Comparison of ENCODE assay signal across 21 cellular contexts in the genomic region with DNA sequence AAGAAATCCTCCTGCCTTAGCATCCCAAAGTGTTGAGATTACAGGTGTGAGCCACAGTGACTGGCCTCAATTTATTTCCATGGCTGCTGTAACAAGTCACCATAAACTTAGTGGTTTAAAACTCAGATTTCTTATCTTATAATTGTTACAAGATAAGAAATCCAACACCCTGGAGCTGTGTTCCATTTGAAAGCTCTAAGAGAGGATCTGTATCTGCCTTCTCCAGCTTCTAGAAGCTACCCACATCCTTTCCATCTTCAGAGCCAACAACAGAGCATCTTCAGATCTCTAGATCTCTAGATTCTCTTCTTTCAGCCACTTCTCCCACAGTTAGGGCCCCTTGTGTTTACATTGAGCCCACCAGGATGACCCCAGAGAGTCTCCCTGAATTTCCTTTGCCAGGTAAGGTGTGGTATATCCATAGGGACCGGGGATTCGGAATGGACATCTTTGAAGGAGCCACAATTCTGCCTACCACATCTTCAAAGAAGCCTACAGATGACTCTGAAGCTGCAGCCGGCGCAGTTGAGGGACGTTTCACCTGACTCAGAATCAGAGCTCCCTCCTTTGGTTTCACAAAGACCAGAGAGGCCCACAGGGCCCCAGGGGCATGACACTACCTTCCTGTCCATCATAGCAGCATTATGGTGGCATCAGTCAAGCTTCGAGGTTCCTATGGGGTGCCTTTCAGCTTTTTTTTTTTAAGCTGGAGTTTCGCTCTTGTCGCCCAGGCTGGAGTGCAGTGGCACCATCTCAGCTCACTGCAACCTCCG.
A peak's percentile ranks its signal among the peaks of the same experiment; 100 is the strongest.
DNase-seq lines count a peak whose midpoint lies in the region; ATAC-seq and TF ChIP-seq lines count a peak whose summit lies in the region.
"Had no signal": no experiment of that assay in that cellular context is flagged by ENCODE, and none has a peak within 500 bp of the region (broad histone marks: within the 10 kb centered on the region; RNA-seq: fewer than 3 reads in every experiment).

No MANE protein-coding gene starts in this region.

- H3K79me2 ChIP-seq in MM.1S (ENCODE audit: low read length) = no peaks in the 10 kb centered on the region

- peaks cover 9% of the 10 kb centered on the region for H3K4me1 Mint-ChIP-seq in T-helper 2 cell treated with Interferon-gamma antibody and Interleukin-4, amounts not matched to agents 5 μg/mL and 100 μg/mL, for 36 hours (ENCODE audit: low read depth)
- no peaks in the 10 kb centered on the region for H3K4me1 Mint-ChIP-seq in neural crest cell
- H3K4me1 Mint-ChIP-seq: CD4-positive, alpha-beta memory T cell had no signal

- no peaks in the 10 kb centered on the region for H3K27me3 Mint-ChIP-seq in T-helper 2 cell treated with Interferon-gamma antibody and Interleukin-4, amounts not matched to agents 5 μg/mL and 100 μg/mL, for 36 hours (ENCODE audit: low read depth)
- peaks cover 5% of the 10 kb centered on the region for H3K27me3 Mint-ChIP-seq in neural crest cell (ENCODE audit: low read depth)

- no peak overlapping the region for H3K4me3 Mint-ChIP-seq in T-helper 2 cell treated with Interferon-gamma antibody and Interleukin-4, amounts not matched to agents 5 μg/mL and 100 μg/mL, for 36 hours
- no peak overlapping the region for H3K4me3 Mint-ChIP-seq in neural crest cell
- H3K4me3 Mint-ChIP-seq: CD4-positive, alpha-beta memory T cell had no signal

- TF ChIP-seq CTCF in GM12865 (IDR thresholded peaks at IDR 0.05; ENCODE audit: insufficient read depth, low read depth, low read length, missing control alignments) = no peak
- no peak for TF ChIP-seq CTCF in neural crest cell (conservative IDR thresholded peaks at IDR 0.05)
- no peak for TF ChIP-seq CTCF in MM.1S (IDR thresholded peaks at IDR 0.05; ENCODE audit: low read length)

- H3K9me3 ChIP-seq in MM.1S (replicated peaks; ENCODE audit: insufficient read depth, low read length) = no peaks in the 10 kb centered on the region
- H3K9me3 ChIP-seq: A549, BLaER1 had no signal

- no peaks in the 10 kb centered on the region for H3K9me2 ChIP-seq in MM.1S (replicated peaks; ENCODE audit: insufficient read depth, low read length)

- H3K27me3 ChIP-seq in MM.1S (replicated peaks; ENCODE audit: insufficient read depth, low read length) = no peaks in the 10 kb centered on the region
- H3K27me3 ChIP-seq: BLaER1 had no signal

- no peak overlapping the region for H3K27ac Mint-ChIP-seq in T-helper 2 cell treated with Interferon-gamma antibody and Interleukin-4, amounts not matched to agents 5 μg/mL and 100 μg/mL, for 36 hours
- H3K27ac Mint-ChIP-seq in neural crest cell (ENCODE audit: unreplicated experiment) = peak overlapping the region; percentile 35
- H3K27ac Mint-ChIP-seq: CD4-positive, alpha-beta memory T cell had no signal

- no peak for ATAC-seq in HG02840 (IDR thresholded peaks at IDR 0.05; ENCODE audit: low FRiP score, unreplicated experiment)
- ATAC-seq: HCT116 had no signal

- H3K9me3 Mint-ChIP-seq in T-helper 2 cell treated with Interferon-gamma antibody and Interleukin-4, amounts not matched to agents 5 μg/mL and 100 μg/mL, for 36 hours = no peaks in the 10 kb centered on the region
- no peaks in the 10 kb centered on the region for H3K9me3 Mint-ChIP-seq in neural crest cell
- H3K9me3 Mint-ChIP-seq: CD4-positive, alpha-beta memory T cell had no signal

- no peak overlapping the region for H2AFZ ChIP-seq in MM.1S (ENCODE audit: low read length)

- H3F3A ChIP-seq in MM.1S (ENCODE audit: insufficient read depth, low read length) = no peaks in the 10 kb centered on the region

- no peaks in the 10 kb centered on the region for H3K36me3 ChIP-seq in MM.1S (replicated peaks; ENCODE audit: insufficient read depth, low read length)
- H3K36me3 ChIP-seq: BLaER1 had no signal

- H3K4me1 ChIP-seq in MM.1S (ENCODE audit: low read length) = no peaks in the 10 kb centered on the region
- H3K4me1 ChIP-seq: A549, BLaER1 had no signal

- H3K4me3 ChIP-seq in GM12865 (ENCODE audit: low read depth, low read length) = no peak overlapping the region
- no peak overlapping the region for H3K4me3 ChIP-seq in MM.1S (ENCODE audit: low read length)
- H3K4me3 ChIP-seq: A549, BLaER1 had no signal

- H3K9ac ChIP-seq in MM.1S (ENCODE audit: low read length) = no peak overlapping the region
- H3K9ac ChIP-seq: BLaER1 had no signal

- no peaks in the 10 kb centered on the region for H3K36me3 Mint-ChIP-seq in T-helper 2 cell treated with Interferon-gamma antibody and Interleukin-4, amounts not matched to agents 5 μg/mL and 100 μg/mL, for 36 hours (ENCODE audit: low read depth)
- no peaks in the 10 kb centered on the region for H3K36me3 Mint-ChIP-seq in neural crest cell (ENCODE audit: low read depth)
- H3K36me3 Mint-ChIP-seq: CD4-positive, alpha-beta memory T cell had no signal

- no peak overlapping the region for H3K4me2 ChIP-seq in MM.1S (ENCODE audit: low read depth, low read length)
- H3K4me2 ChIP-seq: A549, BLaER1 had no signal

- DNase-seq in activated T-cell treated with anti-CD3 and anti-CD28 coated beads, Interleukin-2, amount 50 U/mL, for 48 hours = peak; percentile 35 to 41
- no peak for DNase-seq in activated T-cell treated with anti-CD3 and anti-CD28 coated beads, Interleukin-2, amount 50 U/mL, for 1 hour
- DNase-seq in GM12865 (ENCODE audit: low read depth) (peak; percentile 31), neural crest cell (ENCODE audit: low read depth, low spot score) (no peak), MM.1S (no peak), NCI-H345 (lab: John Stamatoyannopoulos, UW) (no peak)
- peak; percentile 16 for DNase-seq in T-helper 2 cell treated with Interferon-gamma antibody and Interleukin-4, amounts not matched to agents 5 μg/mL and 100 μg/mL, for 36 hours (ENCODE audit: low spot score)
- DNase-seq: CD4-positive, alpha-beta memory T cell; DMS153; GF-D8; GOT3; KBM-7; MV-4-11; NCI-H1694 treated with DMSO at 0.1 percent for 48 hours; NCI-H510A; NCI-H774; SHP77 treated with DMSO at 0.1 percent for 48 hours had no signal

- H3K27ac ChIP-seq in MM.1S (ENCODE audit: low read length) = no peak overlapping the region
- H3K27ac ChIP-seq: A549, BLaER1 had no signal

- no peaks in the 10 kb centered on the region for H4K20me1 ChIP-seq in MM.1S (ENCODE audit: insufficient read depth, low read length)
- H4K20me1 ChIP-seq: BLaER1 had no signal

Comparison
In these comparisons a context has a peak if more than half of its experiments do, and no peak if none do; other contexts are left out.
1. DNase-seq: peak in activated T-cell treated with anti-CD3 and anti-CD28 coated beads, Interleukin-2, amount 50 U/mL, for 48 hours (2 of 2), GM12865 (single experiment) and T-helper 2 cell treated with Interferon-gamma antibody and Interleukin-4, amounts not matched to agents 5 μg/mL and 100 μg/mL, for 36 hours (single experiment); none in activated T-cell treated with anti-CD3 and anti-CD28 coated beads, Interleukin-2, amount 50 U/mL, for 1 hour (single experiment), neural crest cell (single experiment), MM.1S (single experiment) and NCI-H345 (single experiment).